8 cellular contexts compared by ENCODE assay signal in genomic region chrX:124239911-124240310, GRCh38.
DNase-seq lines count a peak whose midpoint lies in the region; ATAC-seq lines count a peak whose summit lies in the region.

No MANE protein-coding gene starts in this region.

- peaks cover 6% of the 10 kb centered on the region for H3K4me1 ChIP-seq in rectal smooth muscle tissue (ENCODE audit: control insufficient read depth, insufficient read depth, low read length)

- no peaks in the 10 kb centered on the region for H3K9me3 ChIP-seq in SK-N-MC (ENCODE audit: low read depth, low read length)

- DNase-seq in SK-N-MC (ENCODE audit: low read depth, low spot score), result no peak
- DNase-seq in left ventricle myocardium superior, result no peak
- no peak for DNase-seq in SIG-M5 (lab: John Stamatoyannopoulos, UW)
- no peak for DNase-seq in NCI-H2171 (lab: John Stamatoyannopoulos, UW)
- no peak for DNase-seq in hepatic stellate cell (ENCODE audit: low spot score)

- no peak overlapping the region for H3K4me3 ChIP-seq in SK-N-MC
- no peak overlapping the region for H3K4me3 ChIP-seq in rectal smooth muscle tissue (ENCODE audit: low read length)

- H3K36me3 ChIP-seq in SK-N-MC (ENCODE audit: insufficient read depth, low read length) (no peaks in the 10 kb centered on the region), rectal smooth muscle tissue (ENCODE audit: control insufficient read depth, insufficient read depth, low read length) (no peaks in the 10 kb centered on the region)

- peak; percentile 93 for ATAC-seq in GM18907 (IDR thresholded peaks at IDR 0.05; ENCODE audit: unreplicated experiment)
- ATAC-seq in HG02623 (IDR thresholded peaks at IDR 0.05; ENCODE audit: unreplicated experiment), result peak; percentile 78
- no peak for ATAC-seq in left ventricle myocardium superior

- H3K27ac ChIP-seq in SK-N-MC, result peak overlapping the region; percentile 97
- peak overlapping the region; percentile 56 for H3K27ac ChIP-seq in rectal smooth muscle tissue (ENCODE audit: low read depth, low read length)

- H3K9ac ChIP-seq in SK-N-MC (ENCODE audit: insufficient read length) (no peak overlapping the region), rectal smooth muscle tissue (ENCODE audit: low read length) (no peak overlapping the region)

- no peaks in the 10 kb centered on the region for H3K27me3 ChIP-seq in rectal smooth muscle tissue (ENCODE audit: control insufficient read depth, insufficient read depth, low read length)

- intact Hi-C loops in left ventricle myocardium superior (cut with micrococcal nuclease), result no loop called here
